Comparison of ENCODE assay signal across 9 cellular contexts in the genomic region with DNA sequence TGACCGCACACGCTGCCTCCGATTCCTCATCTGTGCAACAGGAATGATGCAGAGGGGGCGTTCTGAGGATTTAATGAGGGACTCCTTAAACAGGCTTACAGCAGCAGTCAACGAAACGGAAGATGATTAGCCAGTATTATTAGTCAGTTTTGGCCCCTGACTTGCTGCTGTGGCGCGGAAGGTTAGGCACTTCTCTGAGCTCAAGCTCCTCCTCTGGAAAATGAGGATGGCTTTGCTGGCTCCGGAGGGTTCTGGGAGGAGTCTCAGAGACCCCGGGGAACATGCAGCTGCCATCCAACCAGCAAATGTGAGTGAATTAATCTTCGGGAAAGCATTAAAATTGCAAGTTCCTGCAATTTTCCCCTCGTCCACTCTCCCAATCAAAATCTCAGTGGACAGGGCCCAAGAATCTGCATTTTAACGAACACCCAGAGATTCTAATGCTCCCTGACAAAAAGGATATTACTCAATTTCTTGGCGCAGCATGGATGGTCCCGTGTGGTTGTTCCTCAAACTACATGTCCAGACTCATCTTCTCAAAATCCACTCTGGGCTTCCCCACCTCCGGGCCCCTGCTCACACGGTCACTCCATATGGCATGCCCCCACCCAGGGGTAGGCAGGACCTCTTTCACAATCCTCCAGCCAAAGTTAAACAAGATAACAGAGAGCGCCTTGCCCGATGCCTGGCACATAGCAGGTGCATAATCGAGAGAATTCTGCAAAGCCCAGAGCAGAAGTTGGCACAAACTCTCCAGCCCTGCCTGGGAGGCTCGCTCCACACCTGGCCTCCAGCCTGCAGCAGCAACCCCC. TPM values are rescaled to one million over a fixed set of nuclear protein-coding genes. Genes with fewer than 3 reads are reported as not detected.
A peak's percentile ranks its signal among the peaks of the same experiment; 100 is the strongest.
DNase-seq lines count a peak whose midpoint lies in the region; ATAC-seq and TF ChIP-seq lines count a peak whose summit lies in the region.
"Had no signal": no experiment of that assay in that cellular context is flagged by ENCODE, and none has a peak within 500 bp of the region (broad histone marks: within the 10 kb centered on the region; RNA-seq: fewer than 3 reads in every experiment).

No MANE protein-coding gene starts in this region.

- no peak overlapping the region for H2BK12ac ChIP-seq in trophoblast cell (ENCODE audit: low read length)

- H3K4me3 ChIP-seq in H7 (ENCODE audit: insufficient read depth, low read depth, low read length): peak overlapping the region; percentile 55
- H3K4me3 ChIP-seq in RWPE2 (ENCODE audit: severe bottlenecking): peak overlapping the region; percentile 26
- peak overlapping the region; percentile 55 for H3K4me3 ChIP-seq in epithelial cell of proximal tubule (ENCODE audit: low read depth, low read length)
- H3K4me3 ChIP-seq in trophoblast cell (ENCODE audit: low read depth, low read length): peak overlapping the region; percentile 46
- H3K4me3 ChIP-seq: mucosa of descending colon, SJCRH30 had no signal

- H2AFZ ChIP-seq in trophoblast cell (ENCODE audit: insufficient read depth, low read length, poor library complexity): no peak overlapping the region

- peak overlapping the region; percentile 27 for H3K4me2 ChIP-seq in trophoblast cell (ENCODE audit: low read length)

- H3K27ac ChIP-seq in RWPE2 (ENCODE audit: poor library complexity, severe bottlenecking): no peak overlapping the region
- H3K27ac ChIP-seq in trophoblast cell (ENCODE audit: low read depth, low read length): no peak overlapping the region
- H3K27ac ChIP-seq: SJCRH30 had no signal

- DNase-seq in H7 (peak; percentile 56), RWPE2 (ENCODE audit: low spot score) (no peak), epithelial cell of proximal tubule (ENCODE audit: low read depth) (no peak), trophoblast cell (peak in 1 of 2 donors; percentile 24), H4 (ENCODE audit: low spot score) (no peak)
- no peak for DNase-seq in effector CD8-positive, alpha-beta T cell (lab: John Stamatoyannopoulos, UW)
- DNase-seq: SJCRH30 had no signal

- WGBS in trophoblast cell (ENCODE audit: extremely low coverage, insufficient coverage, insufficient read length): no CpG with 5 or more reads among the region's 21 CpGs

- H3K9me3 ChIP-seq in RWPE2 (ENCODE audit: severe bottlenecking) (no peaks in the 10 kb centered on the region), trophoblast cell (ENCODE audit: insufficient read depth, low read depth, low read length) (peaks cover 11% of the 10 kb centered on the region)
- H3K9me3 ChIP-seq: mucosa of descending colon, SJCRH30 had no signal

- no peak overlapping the region for H4K91ac ChIP-seq in trophoblast cell (ENCODE audit: low read depth, low read length)

- H3K23ac ChIP-seq in trophoblast cell (ENCODE audit: low read length): no peak overlapping the region

- H2BK120ac ChIP-seq in trophoblast cell (ENCODE audit: insufficient read depth, low read length, poor library complexity): no peak overlapping the region

- ATAC-seq in RWPE2 (ENCODE audit: low read depth) (peak; percentile 14; the same call in 2 of the 3 replicates), GM18870 (IDR thresholded peaks at IDR 0.05; ENCODE audit: unreplicated experiment) (no peak)

- H2AK5ac ChIP-seq in trophoblast cell (ENCODE audit: low read length): no peak overlapping the region

- H3K9ac ChIP-seq in trophoblast cell (ENCODE audit: low read length): no peak overlapping the region

- peaks cover 31% of the 10 kb centered on the region for H3K27me3 ChIP-seq in H7 (ENCODE audit: control insufficient read depth, insufficient read depth, low read length)
- H3K27me3 ChIP-seq in RWPE2 (ENCODE audit: insufficient read depth, poor library complexity, severe bottlenecking): no peaks in the 10 kb centered on the region
- H3K27me3 ChIP-seq in trophoblast cell (ENCODE audit: insufficient read depth, low read length): peaks cover 45% of the 10 kb centered on the region

- H4K8ac ChIP-seq in trophoblast cell (ENCODE audit: low read depth, low read length): no peak overlapping the region

- H3K79me1 ChIP-seq in trophoblast cell (ENCODE audit: low read length): no peaks in the 10 kb centered on the region

- no peak overlapping the region for H2BK5ac ChIP-seq in trophoblast cell (ENCODE audit: low read depth, low read length, poor library complexity)

- H3K4me1 ChIP-seq in RWPE2 (ENCODE audit: insufficient read depth, poor library complexity, severe bottlenecking): no peaks in the 10 kb centered on the region
- no peaks in the 10 kb centered on the region for H3K4me1 ChIP-seq in trophoblast cell (ENCODE audit: control insufficient read depth in 1 of 2, insufficient read depth in 2 of 2, low read length in 2 of 2)

- no peak overlapping the region for H3K4ac ChIP-seq in trophoblast cell (ENCODE audit: low read depth, low read length)

- H3K14ac ChIP-seq in trophoblast cell (ENCODE audit: low read length): no peak overlapping the region

- H3K18ac ChIP-seq in trophoblast cell (ENCODE audit: low read length): no peak overlapping the region

- no peaks in the 10 kb centered on the region for H3K79me2 ChIP-seq in trophoblast cell (ENCODE audit: control insufficient read depth, insufficient read depth, low read length, poor library complexity)

- TF ChIP-seq CTCF in RWPE2 (IDR thresholded peaks at IDR 0.05; ENCODE audit: poor library complexity, severe bottlenecking): no peak
- TF ChIP-seq CTCF in epithelial cell of proximal tubule (conservative IDR thresholded peaks at IDR 0.05; ENCODE audit: low read depth, low read length): no peak

- H4K12ac ChIP-seq in trophoblast cell (ENCODE audit: low read depth, low read length): no peak overlapping the region

- no peaks in the 10 kb centered on the region for H3K36me3 ChIP-seq in H7 (replicated peaks; ENCODE audit: control insufficient read depth, insufficient read depth, low read length)
- no peaks in the 10 kb centered on the region for H3K36me3 ChIP-seq in RWPE2 (ENCODE audit: low read depth)
- H3K36me3 ChIP-seq in trophoblast cell (ENCODE audit: control insufficient read depth in 1 of 2, insufficient read depth in 2 of 2, low read length in 2 of 2): no peaks in the 10 kb centered on the region
- H3K36me3 ChIP-seq: SJCRH30 had no signal

RNA-seq across cellular contexts. Expression of a gene that starts 6.4 kb away (rescaled TPM):
- total RNA-seq in H7 (2014; rRNA removed; shearing (Covaris generic)): 0.14 and 0.22 TPM in 2 replicates
- 4.6 and 11.7 TPM in 2 replicates for total RNA-seq in epithelial cell of proximal tubule
- polyA plus RNA-seq in trophoblast cell (2013): 0.49 and 0.51 TPM in 2 replicates
- total RNA-seq in H4 (2014; rRNA removed; shearing (Covaris generic)): 0.29 and 0.41 TPM in 2 replicates
